25 cellular contexts compared by ENCODE assay signal in genomic region chr17:42866631-42867575, GRCh38. TPM values are rescaled to one million over a fixed set of nuclear protein-coding genes. Genes with fewer than 3 reads are reported as not detected.
DNase-seq lines count a peak whose midpoint lies in the region; ATAC-seq, FAIRE-seq and TF ChIP-seq lines count a peak whose summit lies in the region.
"Had no signal": no experiment of that assay in that cellular context is flagged by ENCODE, and none has a peak within 500 bp of the region (broad histone marks: within the 10 kb centered on the region; RNA-seq: fewer than 3 reads in every experiment).

No MANE protein-coding gene starts in this region.

- peaks cover 5% of the 10 kb centered on the region for H3K27me3 Mint-ChIP-seq in endodermal cell (ENCODE audit: insufficient read depth)
- H3K27me3 Mint-ChIP-seq in activated naive CD8-positive, alpha-beta T cell treated with anti-CD3 and anti-CD28 coated beads, Interleukin-2, amount 50 U/mL, for 24 hours = peaks cover 17% of the 10 kb centered on the region

- H3K4me3 ChIP-seq in A549 = no peak overlapping the region
- H3K4me3 ChIP-seq in endodermal cell (ENCODE audit: low read length) = no peak overlapping the region
- H3K4me3 ChIP-seq in right lobe of liver = peak overlapping the region; percentile 45 to 72 (median 62)
- H3K4me3 ChIP-seq in parathyroid adenoma (ENCODE audit: low read depth, low read length) = no peak overlapping the region
- H3K4me3 ChIP-seq: BLaER1 treated with 17β-estradiol and CSF1 and Interleukin-3, amounts not matched to agents 10 nM and 100 nM; PC-9 had no signal

- H2AFZ ChIP-seq in parathyroid adenoma = peak overlapping the region; percentile 15
- H2AFZ ChIP-seq: PC-9 had no signal

- H3K27ac Mint-ChIP-seq in endodermal cell = peak overlapping the region; percentile 42
- H3K27ac Mint-ChIP-seq in activated naive CD8-positive, alpha-beta T cell treated with anti-CD3 and anti-CD28 coated beads, Interleukin-2, amount 50 U/mL, for 24 hours = no peak overlapping the region

- H3K27me3 ChIP-seq in endodermal cell (ENCODE audit: control insufficient read depth, insufficient read depth, low read length, poor library complexity, severe bottlenecking) (no peaks in the 10 kb centered on the region), right lobe of liver (no peaks in the 10 kb centered on the region), parathyroid adenoma (ENCODE audit: control insufficient read depth, insufficient read depth, low read length) (no peaks in the 10 kb centered on the region)
- H3K27me3 ChIP-seq: BLaER1 treated with 17β-estradiol and CSF1 and Interleukin-3, amounts not matched to agents 10 nM and 100 nM had no signal

- H3K4me2 ChIP-seq in A549 (no peak overlapping the region), parathyroid adenoma (ENCODE audit: low read length) (no peak overlapping the region)
- H3K4me2 ChIP-seq: BLaER1 treated with 17β-estradiol and CSF1 and Interleukin-3, amounts not matched to agents 10 nM and 100 nM; PC-9 had no signal

- peaks cover 8% of the 10 kb centered on the region for H3K4me1 Mint-ChIP-seq in endodermal cell
- H3K4me1 Mint-ChIP-seq in activated naive CD8-positive, alpha-beta T cell treated with anti-CD3 and anti-CD28 coated beads, Interleukin-2, amount 50 U/mL, for 24 hours = no peaks in the 10 kb centered on the region
- H3K4me1 Mint-ChIP-seq: CD4-positive, alpha-beta memory T cell had no signal

- peak; percentile 14 to 31; a peak in 2 of 6 replicates for ATAC-seq in A549
- ATAC-seq in right lobe of liver = peak; percentile 59 to 73 (median 70)
- ATAC-seq in activated naive CD8-positive, alpha-beta T cell treated with anti-CD3 and anti-CD28 coated beads, Interleukin-2, amount 50 U/mL, for 24 hours = no peak

- FAIRE-seq in A549 (lab: Jason Lieb, UNC) = no peak
- FAIRE-seq in urothelium cell line (lab: Jason Lieb, UNC) = no peak
- FAIRE-seq: GM12891 had no signal

- H3K27ac ChIP-seq in A549 (no peak overlapping the region), endodermal cell (ENCODE audit: low read depth, low read length) (no peak overlapping the region), right lobe of liver (peak overlapping the region in 2 of 3 donors; percentile 20 to 74), parathyroid adenoma (no peak overlapping the region)
- H3K27ac ChIP-seq: 22Rv1; BLaER1 treated with 17β-estradiol and CSF1 and Interleukin-3, amounts not matched to agents 10 nM and 100 nM; PC-9 had no signal

- H3K36me3 ChIP-seq in endodermal cell (ENCODE audit: control insufficient read depth, insufficient read depth, low read length) = no peaks in the 10 kb centered on the region
- peaks cover 0 to 3% (median 0%) of the 10 kb centered on the region in 4 donors for H3K36me3 ChIP-seq in right lobe of liver
- no peaks in the 10 kb centered on the region for H3K36me3 ChIP-seq in parathyroid adenoma (ENCODE audit: control insufficient read depth, insufficient read depth, low read length)
- H3K36me3 ChIP-seq: BLaER1 treated with 17β-estradiol and CSF1 and Interleukin-3, amounts not matched to agents 10 nM and 100 nM had no signal

- CTCF ChIA-PET in A549 (lab: Yijun Ruan, JAX) = interaction anchor here (0.7 to 13.4 kb wide), 6 partner anchors 11 to 288 kb away, joined by 3 to 89 read pairs (median 3); partner anchors contain the start of gene AOC2

- H3K4me3 Mint-ChIP-seq in endodermal cell = no peak overlapping the region
- no peak overlapping the region for H3K4me3 Mint-ChIP-seq in activated naive CD8-positive, alpha-beta T cell treated with anti-CD3 and anti-CD28 coated beads, Interleukin-2, amount 50 U/mL, for 24 hours
- H3K4me3 Mint-ChIP-seq: CD4-positive, alpha-beta memory T cell had no signal

- TF ChIP-seq CTCF in A549 (IDR thresholded peaks at IDR 0.05) = no peak
- TF ChIP-seq CTCF in endodermal cell (conservative IDR thresholded peaks at IDR 0.05) = no peak
- TF ChIP-seq CTCF in right lobe of liver (IDR thresholded peaks at IDR 0.05) = no peak
- no peak for TF ChIP-seq CTCF in parathyroid adenoma (IDR thresholded peaks at IDR 0.05)

- POLR2A ChIA-PET in A549 (lab: Yijun Ruan, JAX) = interaction anchor here (0.6 kb wide), 1 partner anchor 98 kb away, joined by 4 read pairs; no protein-coding TSS in a partner anchor

- no peaks in the 10 kb centered on the region for H3K36me3 Mint-ChIP-seq in endodermal cell (ENCODE audit: low read depth)
- no peaks in the 10 kb centered on the region for H3K36me3 Mint-ChIP-seq in activated naive CD8-positive, alpha-beta T cell treated with anti-CD3 and anti-CD28 coated beads, Interleukin-2, amount 50 U/mL, for 24 hours (ENCODE audit: low read depth)

- peaks cover 25% of the 10 kb centered on the region for H3K9me3 Mint-ChIP-seq in endodermal cell
- H3K9me3 Mint-ChIP-seq in activated naive CD8-positive, alpha-beta T cell treated with anti-CD3 and anti-CD28 coated beads, Interleukin-2, amount 50 U/mL, for 24 hours = no peaks in the 10 kb centered on the region

- WGBS in A549 (ENCODE audit: missing lambda C conversion rate) = 63% methylated on average over 11 of the region's 12 CpGs
- 68 to 88% methylated on average over 3 to 12 of the region's 12 CpGs for WGBS in endodermal cell (ENCODE audit: insufficient coverage in 1 of 2, insufficient read length in 1 of 2), 2 experiments
- WGBS in right lobe of liver (ENCODE audit: insufficient coverage, low coverage, low lambda C conversion rate, missing lambda C conversion rate) = 18% methylated on average over 7 of the region's 12 CpGs

- TF ChIP-seq POLR2A in A549 (IDR thresholded peaks at IDR 0.05; ENCODE audit: low read length) (no peak), right lobe of liver (IDR thresholded peaks at IDR 0.05) (no peak)

- TF ChIP-seq EP300 in A549 (IDR thresholded peaks at IDR 0.05) = no peak

- H3K9me3 ChIP-seq in A549 (peaks cover 32% of the 10 kb centered on the region), endodermal cell (ENCODE audit: control insufficient read depth, low read length) (peaks cover 14% of the 10 kb centered on the region), right lobe of liver (no peaks in the 10 kb centered on the region), parathyroid adenoma (ENCODE audit: control insufficient read depth, low read length) (no peaks in the 10 kb centered on the region)

- no peak overlapping the region for H3K9ac ChIP-seq in endodermal cell (ENCODE audit: extremely low read depth, low read length, poor library complexity, severe bottlenecking)
- H3K9ac ChIP-seq in parathyroid adenoma = no peak overlapping the region
- H3K9ac ChIP-seq: BLaER1 treated with 17β-estradiol and CSF1 and Interleukin-3, amounts not matched to agents 10 nM and 100 nM had no signal

- no peak for DNase-seq in A549 (ENCODE audit: low read depth in 1 of 2, low spot score in 1 of 2)
- peak; percentile 50 for DNase-seq in endodermal cell
- DNase-seq in right lobe of liver = peak in 2 of 3 donors; percentile 74 to 83
- no peak for DNase-seq in activated naive CD8-positive, alpha-beta T cell treated with anti-CD3 and anti-CD28 coated beads, Interleukin-2, amount 50 U/mL, for 24 hours
- DNase-seq in activated CD4-positive, alpha-beta T cell treated with anti-CD3 and anti-CD28 coated beads for 48 hours = no peak
- no peak for DNase-seq in urothelium cell line (ENCODE audit: low spot score)
- no peak for DNase-seq in central memory CD4-positive, alpha-beta T cell
- DNase-seq: CD4-positive, alpha-beta memory T cell; DND-41; Kasumi-1; NCI-H1048; NCI-H1436 treated with DMSO at 0.1 percent for 48 hours; NCI-H1930; NCI-H2227 treated with DMSO at 0.1 percent for 48 hours; NCI-H510A; PC-9; RPMI8226; SHP77 had no signal

- TF ChIP-seq RAD21 in A549 (conservative IDR thresholded peaks at IDR 0.05 in 1 of 2, IDR thresholded peaks at IDR 0.05 in 1 of 2) = no peak

- H3K79me2 ChIP-seq in parathyroid adenoma = no peaks in the 10 kb centered on the region

- H3K4me1 ChIP-seq in A549 (no peaks in the 10 kb centered on the region), endodermal cell (ENCODE audit: control insufficient read depth, insufficient read depth, low read length) (no peaks in the 10 kb centered on the region), right lobe of liver (peaks cover 0 to 56% (median 22%) of the 10 kb centered on the region in 4 donors), parathyroid adenoma (no peaks in the 10 kb centered on the region)
- H3K4me1 ChIP-seq: BLaER1 treated with 17β-estradiol and CSF1 and Interleukin-3, amounts not matched to agents 10 nM and 100 nM had no signal

- intact Hi-C loops in right lobe of liver (cut with DNase I) = no loop called here

RNA-seq across cellular contexts. Expression of gene AOC3, which starts 15.9 kb away (rescaled TPM):
- polyA plus RNA-seq in A549 (2011; rRNA removed) (1.4 and 1.6 TPM in 2 replicates), A549 (2017; fragmentation: RNase III; extraction: RNeasy Plus Mini Kit Qiagen cat#74134 plus additional on column Dnase treatment) (0.79 to 1.1 TPM (median 0.97 TPM) in 3 replicates)
- polyA plus RNA-seq in A549 (2012; cell fraction: cytosol; rRNA removed) = 0.81 and 1.1 TPM in 2 replicates
- 7.0 and 9.5 TPM in 2 replicates for polyA plus RNA-seq in A549 (2012; cell fraction: nucleus; rRNA removed)
- 0.66 and 0.73 TPM in 2 replicates for polyA minus RNA-seq in A549 (2011; rRNA and poly(A)+ RNA removed)
- total RNA-seq in endodermal cell (1 to 10 TPM; 1.3 to 1.9 TPM), right lobe of liver (10 to 100 TPM in 2 of 6 experiments, 1 to 10 TPM in 4; 3.9 to 14.9 (median 7.1) TPM)
- polyA plus RNA-seq in endodermal cell (2013, experiment 1 of 2) = 0.93 TPM
- 1.6 TPM for polyA plus RNA-seq in endodermal cell (2013, experiment 2 of 2)
- polyA plus RNA-seq: CD4-positive, alpha-beta memory T cell had no signal

RNA-seq across cellular contexts. Expression of gene AOC2, which starts 22.5 kb away (rescaled TPM):
- 2.7 and 3.0 TPM in 2 replicates for polyA plus RNA-seq in A549 (2011; rRNA removed)
- polyA plus RNA-seq in A549 (2012; cell fraction: cytosol; rRNA removed) = 1.7 and 2.1 TPM in 2 replicates
- 7.0 and 9.8 TPM in 2 replicates for polyA plus RNA-seq in A549 (2012; cell fraction: nucleus; rRNA removed)
- polyA plus RNA-seq in A549 (2017; fragmentation: RNase III; extraction: RNeasy Plus Mini Kit Qiagen cat#74134 plus additional on column Dnase treatment) = 1.7 to 1.9 TPM (median 1.8 TPM) in 3 replicates
- 4.1 and 4.9 TPM in 2 replicates for polyA minus RNA-seq in A549 (2011; rRNA and poly(A)+ RNA removed)
- total RNA-seq in endodermal cell = 1 to 10 TPM; 3.7 to 3.8 TPM
- polyA plus RNA-seq in endodermal cell (2013, experiment 1 of 2) = 1.7 TPM
- polyA plus RNA-seq in endodermal cell (2013, experiment 2 of 2) = 1.6 TPM
- 1 to 10 TPM in 4 of 6 experiments, under 1 TPM in 2; 0.62 to 2.0 (median 1.4) TPM for total RNA-seq in right lobe of liver
- total RNA-seq: G401 had no signal

RNA-seq across cellular contexts. Expression of gene G6PC1, which starts 33.7 kb away (rescaled TPM):
- polyA plus RNA-seq in A549 (2011; rRNA removed) (not detected in 2 replicates), A549 (2017; fragmentation: RNase III; extraction: RNeasy Plus Mini Kit Qiagen cat#74134 plus additional on column Dnase treatment) (not detected in 3 replicates)
- polyA plus RNA-seq in A549 (2012; cell fraction: cytosol; rRNA removed) = not detected in 2 replicates
- polyA plus RNA-seq in A549 (2012; cell fraction: nucleus; rRNA removed) = not detected in 2 replicates
- not detected in 2 replicates for polyA minus RNA-seq in A549 (2011; rRNA and poly(A)+ RNA removed)
- total RNA-seq in endodermal cell (not detected), right lobe of liver (100 to 1,000 TPM in 5 of 6 experiments, 10 to 100 TPM in 1; 64.5 to 505 (median 185) TPM)
- not detected for polyA plus RNA-seq in endodermal cell (2013, experiment 1 of 2)
- polyA plus RNA-seq in endodermal cell (2013, experiment 2 of 2) = not detected
- total RNA-seq: CD4-positive, alpha-beta memory T cell; G401; H4; MCF 10A; PC-9 had no signal
- polyA plus RNA-seq: CD4-positive, alpha-beta memory T cell had no signal

RNA-seq across cellular contexts. Expression of gene PSME3, which starts 33.7 kb away (rescaled TPM):
- polyA plus RNA-seq in A549 (2011; rRNA removed) (220 and 257 TPM in 2 replicates), A549 (2017; fragmentation: RNase III; extraction: RNeasy Plus Mini Kit Qiagen cat#74134 plus additional on column Dnase treatment) (214 to 241 TPM (median 223 TPM) in 3 replicates)
- polyA plus RNA-seq in A549 (2012; cell fraction: cytosol; rRNA removed) = 154 and 183 TPM in 2 replicates
- polyA plus RNA-seq in A549 (2012; cell fraction: nucleus; rRNA removed) = 73.7 and 94.4 TPM in 2 replicates
- 86.9 and 88.4 TPM in 2 replicates for polyA minus RNA-seq in A549 (2011; rRNA and poly(A)+ RNA removed)
- total RNA-seq in endodermal cell (100 to 1,000 TPM; 153 to 178 TPM), right lobe of liver (10 to 100 TPM; 33.6 to 72.1 (median 42.8) TPM)
- polyA plus RNA-seq in endodermal cell (2013, experiment 1 of 2) = 124 TPM
- polyA plus RNA-seq in endodermal cell (2013, experiment 2 of 2) = 115 TPM

RNA-seq across cellular contexts. Expression of gene BECN1, which starts 42.8 kb away (rescaled TPM):
- polyA plus RNA-seq in A549 (2011; rRNA removed) (125 and 138 TPM in 2 replicates), A549 (2017; fragmentation: RNase III; extraction: RNeasy Plus Mini Kit Qiagen cat#74134 plus additional on column Dnase treatment) (98.9 to 103 TPM (median 99.8 TPM) in 3 replicates)
- polyA plus RNA-seq in A549 (2012; cell fraction: cytosol; rRNA removed) = 65.3 and 75.2 TPM in 2 replicates
- polyA plus RNA-seq in A549 (2012; cell fraction: nucleus; rRNA removed) = 34.2 and 46.6 TPM in 2 replicates
- polyA minus RNA-seq in A549 (2011; rRNA and poly(A)+ RNA removed) = 53.0 and 74.3 TPM in 2 replicates
- total RNA-seq in endodermal cell (10 to 100 TPM; 59.9 to 60.6 TPM), right lobe of liver (10 to 100 TPM; 29.6 to 48.8 (median 37.4) TPM)
- polyA plus RNA-seq in endodermal cell (2013, experiment 1 of 2) = 49.5 TPM
- 45.0 TPM for polyA plus RNA-seq in endodermal cell (2013, experiment 2 of 2)

Comparison
In these comparisons a context has a peak if more than half of its experiments do, and no peak if none do; other contexts are left out.
1. DNase-seq: peak in endodermal cell (single experiment) and right lobe of liver (2 of 3); none in A549 (0 of 2), activated naive CD8-positive, alpha-beta T cell treated with anti-CD3 and anti-CD28 coated beads, Interleukin-2, amount 50 U/mL, for 24 hours (single experiment), activated CD4-positive, alpha-beta T cell treated with anti-CD3 and anti-CD28 coated beads for 48 hours (single experiment), urothelium cell line (single experiment) and central memory CD4-positive, alpha-beta T cell (single experiment).
2. H3K27ac ChIP-seq: peak in right lobe of liver (2 of 3); none in A549 (0 of 2), endodermal cell (single experiment) and parathyroid adenoma (single experiment).
3. H3K4me3 ChIP-seq: peak in right lobe of liver (3 of 3); none in A549 (single experiment), endodermal cell (single experiment) and parathyroid adenoma (single experiment).
4. RNA of gene G6PC1, which starts 33.7 kb away (total RNA-seq): 64.5 to 505 TPM in right lobe of liver; not detected in endodermal cell; every median in the first group is over 10 times any median in the second.